In the genomic region with DNA sequence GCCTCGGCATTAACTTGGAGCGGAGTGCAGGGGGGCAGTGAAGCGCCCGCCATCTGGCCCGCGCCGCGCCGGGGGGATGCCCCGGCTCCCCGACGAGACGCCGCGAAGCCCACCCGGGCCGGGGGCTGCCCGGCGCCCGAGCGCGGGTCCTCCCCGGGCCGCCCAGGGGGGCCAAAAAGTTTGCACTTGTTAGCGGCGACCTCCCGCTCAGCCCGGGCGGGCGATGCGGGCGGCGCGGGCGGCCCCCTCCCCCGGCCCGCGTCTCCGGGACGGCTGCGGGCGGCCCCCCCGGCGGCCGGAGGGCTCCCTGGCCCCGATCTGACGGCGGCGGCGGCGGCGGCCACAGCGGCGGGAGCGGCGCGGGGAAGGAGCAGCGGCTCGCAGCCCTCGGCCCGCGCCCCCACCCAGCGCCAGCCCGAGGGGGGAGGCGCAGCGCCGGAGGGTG, we compare ENCODE assay signal across 3 cellular contexts.
TF ChIP-seq lines count a peak whose summit lies in the region.

NTNG2 (plus strand) TSS at position 316 of the 445 bp plus-strand sequence. CDS start 4,774 bp downstream, outside the sequence.

TF ChIP-seq in SK-N-SH, 30 proteins besides CTCF, POLR2A, EP300 and RAD21:
- TF ChIP-seq REST (IDR thresholded peaks at IDR 0.05; ENCODE audit: low read depth, low read length) (no peak), MXI1 (IDR thresholded peaks at IDR 0.05; ENCODE audit: low read depth, low read length) (0 out of 2 replicates have a peak, but pooled peaks have one; percentile 4)

TF ChIP-seq in SK-N-SH treated with all-trans-retinoic acid at 6 μM for 48 hours, 23 proteins besides CTCF, POLR2A, EP300 and RAD21:
- no peak for TF ChIP-seq ESRRG (CRISPR knock-in tag; IDR thresholded peaks at IDR 0.05)
- no peak for TF ChIP-seq SNAI2 (CRISPR knock-in tag; IDR thresholded peaks at IDR 0.05)
- TF ChIP-seq ZNF70 (CRISPR knock-in tag; IDR thresholded peaks at IDR 0.05), result no peak
- TF ChIP-seq ISL1 (CRISPR knock-in tag; IDR thresholded peaks at IDR 0.05), result no peak
- no peak for TF ChIP-seq ARNTL (CRISPR knock-in tag; IDR thresholded peaks at IDR 0.05; ENCODE audit: borderline replicate concordance, low read depth)
- TF ChIP-seq RARB (CRISPR knock-in tag; IDR thresholded peaks at IDR 0.05), result no peak
- no peak for TF ChIP-seq CSRNP3 (CRISPR knock-in tag; IDR thresholded peaks at IDR 0.05)
- TF ChIP-seq POU6F1 (CRISPR knock-in tag; IDR thresholded peaks at IDR 0.05; ENCODE audit: borderline replicate concordance, low read depth), result no peak
- no peak for TF ChIP-seq OSR1 (CRISPR knock-in tag; IDR thresholded peaks at IDR 0.05)
- no peak for TF ChIP-seq CSDC2 (CRISPR knock-in tag; IDR thresholded peaks at IDR 0.05)
- TF ChIP-seq, protein P1, sequence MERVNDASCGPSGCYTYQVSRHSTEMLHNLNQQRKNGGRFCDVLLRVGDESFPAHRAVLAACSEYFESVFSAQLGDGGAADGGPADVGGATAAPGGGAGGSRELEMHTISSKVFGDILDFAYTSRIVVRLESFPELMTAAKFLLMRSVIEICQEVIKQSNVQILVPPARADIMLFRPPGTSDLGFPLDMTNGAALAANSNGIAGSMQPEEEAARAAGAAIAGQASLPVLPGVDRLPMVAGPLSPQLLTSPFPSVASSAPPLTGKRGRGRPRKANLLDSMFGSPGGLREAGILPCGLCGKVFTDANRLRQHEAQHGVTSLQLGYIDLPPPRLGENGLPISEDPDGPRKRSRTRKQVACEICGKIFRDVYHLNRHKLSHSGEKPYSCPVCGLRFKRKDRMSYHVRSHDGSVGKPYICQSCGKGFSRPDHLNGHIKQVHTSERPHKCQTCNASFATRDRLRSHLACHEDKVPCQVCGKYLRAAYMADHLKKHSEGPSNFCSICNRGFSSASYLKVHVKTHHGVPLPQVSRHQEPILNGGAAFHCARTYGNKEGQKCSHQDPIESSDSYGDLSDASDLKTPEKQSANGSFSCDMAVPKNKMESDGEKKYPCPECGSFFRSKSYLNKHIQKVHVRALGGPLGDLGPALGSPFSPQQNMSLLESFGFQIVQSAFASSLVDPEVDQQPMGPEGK (CRISPR knock-in tag; IDR thresholded peaks at IDR 0.05; ENCODE audit: borderline replicate concordance), result no peak
- TF ChIP-seq PPARA (CRISPR knock-in tag; IDR thresholded peaks at IDR 0.05; ENCODE audit: borderline replicate concordance), result no peak
- no peak for TF ChIP-seq GLIS3 (CRISPR knock-in tag; IDR thresholded peaks at IDR 0.05)
- TF ChIP-seq, protein P2, sequence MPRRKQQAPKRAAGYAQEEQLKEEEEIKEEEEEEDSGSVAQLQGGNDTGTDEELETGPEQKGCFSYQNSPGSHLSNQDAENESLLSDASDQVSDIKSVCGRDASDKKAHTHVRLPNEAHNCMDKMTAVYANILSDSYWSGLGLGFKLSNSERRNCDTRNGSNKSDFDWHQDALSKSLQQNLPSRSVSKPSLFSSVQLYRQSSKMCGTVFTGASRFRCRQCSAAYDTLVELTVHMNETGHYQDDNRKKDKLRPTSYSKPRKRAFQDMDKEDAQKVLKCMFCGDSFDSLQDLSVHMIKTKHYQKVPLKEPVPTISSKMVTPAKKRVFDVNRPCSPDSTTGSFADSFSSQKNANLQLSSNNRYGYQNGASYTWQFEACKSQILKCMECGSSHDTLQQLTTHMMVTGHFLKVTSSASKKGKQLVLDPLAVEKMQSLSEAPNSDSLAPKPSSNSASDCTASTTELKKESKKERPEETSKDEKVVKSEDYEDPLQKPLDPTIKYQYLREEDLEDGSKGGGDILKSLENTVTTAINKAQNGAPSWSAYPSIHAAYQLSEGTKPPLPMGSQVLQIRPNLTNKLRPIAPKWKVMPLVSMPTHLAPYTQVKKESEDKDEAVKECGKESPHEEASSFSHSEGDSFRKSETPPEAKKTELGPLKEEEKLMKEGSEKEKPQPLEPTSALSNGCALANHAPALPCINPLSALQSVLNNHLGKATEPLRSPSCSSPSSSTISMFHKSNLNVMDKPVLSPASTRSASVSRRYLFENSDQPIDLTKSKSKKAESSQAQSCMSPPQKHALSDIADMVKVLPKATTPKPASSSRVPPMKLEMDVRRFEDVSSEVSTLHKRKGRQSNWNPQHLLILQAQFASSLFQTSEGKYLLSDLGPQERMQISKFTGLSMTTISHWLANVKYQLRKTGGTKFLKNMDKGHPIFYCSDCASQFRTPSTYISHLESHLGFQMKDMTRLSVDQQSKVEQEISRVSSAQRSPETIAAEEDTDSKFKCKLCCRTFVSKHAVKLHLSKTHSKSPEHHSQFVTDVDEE (CRISPR knock-in tag; IDR thresholded peaks at IDR 0.05), result no peak
- no peak for TF ChIP-seq TCF4 (CRISPR knock-in tag; IDR thresholded peaks at IDR 0.05; ENCODE audit: borderline replicate concordance)
- TF ChIP-seq TOX (CRISPR knock-in tag; IDR thresholded peaks at IDR 0.05; ENCODE audit: borderline replicate concordance), result no peak
- TF ChIP-seq ZFP3 (CRISPR knock-in tag; IDR thresholded peaks at IDR 0.05), result no peak
- no peak for TF ChIP-seq ZFP30 (CRISPR knock-in tag; IDR thresholded peaks at IDR 0.05)

TF ChIP-seq in HepG2, 621 proteins besides CTCF, POLR2A, EP300 and RAD21:
- TF ChIP-seq ZNF180 (CRISPR knock-in tag; IDR thresholded peaks at IDR 0.05; ENCODE audit: borderline replicate concordance, low read depth) (no peak), ELF1 (CRISPR knock-in tag; IDR thresholded peaks at IDR 0.05) (no peak), FOXP1 (IDR thresholded peaks at IDR 0.05) (no peak), FOXP1 (CRISPR knock-in tag; IDR thresholded peaks at IDR 0.05) (no peak), ZBTB20 (CRISPR knock-in tag; IDR thresholded peaks at IDR 0.05; ENCODE audit: borderline replicate concordance, low read depth) (no peak), NCOR1 (IDR thresholded peaks at IDR 0.05; ENCODE audit: borderline replicate concordance, low read length) (no peak), POLR2AphosphoS2 (IDR thresholded peaks at IDR 0.05; ENCODE audit: low read depth, low read length) (no peak), ZNF569 (CRISPR knock-in tag; IDR thresholded peaks at IDR 0.05; ENCODE audit: borderline replicate concordance) (no peak), RNF2 (conservative IDR thresholded peaks at IDR 0.05; ENCODE audit: low read depth) (no peak), CENPT (CRISPR knock-in tag; IDR thresholded peaks at IDR 0.05; ENCODE audit: low read depth) (no peak), ZNF678 (CRISPR knock-in tag; IDR thresholded peaks at IDR 0.05) (no peak), SP4 (CRISPR knock-in tag; IDR thresholded peaks at IDR 0.05) (no peak)
